8 cellular contexts compared by ENCODE assay signal in genomic region chr11:62770778-62771143, GRCh38. TPM values are rescaled to one million over a fixed set of nuclear protein-coding genes. Genes with fewer than 3 reads are reported as not detected.
DNase-seq lines count a peak whose midpoint lies in the region; ATAC-seq and TF ChIP-seq lines count a peak whose summit lies in the region.

No MANE protein-coding gene starts in this region.

- peak overlapping the region; percentile 70 for H2BK5ac ChIP-seq in mesendoderm (ENCODE audit: low read length)

- WGBS in mesendoderm (ENCODE audit: extremely low coverage, insufficient coverage, low lambda C conversion rate) = no CpG with 5 or more reads among the region's 18 CpGs

- CTCF ChIA-PET in BJ (lab: Yijun Ruan, JAX) = interaction anchor here (0.6 to 12.0 kb wide), 4 partner anchors 16 to 376 kb away, joined by 3 to 122 read pairs (median 3); partner anchors contain the start of gene TMEM179B

- TF ChIP-seq CTCF in BJ (IDR thresholded peaks at IDR 0.05; ENCODE audit: insufficient read depth, low read depth, low read length) (no peak), type B pancreatic cell (conservative IDR thresholded peaks at IDR 0.05) (no peak)

- H3K27me3 ChIP-seq in BJ (ENCODE audit: control insufficient read depth, insufficient read depth, low read length) (no peaks in the 10 kb centered on the region), mesendoderm (ENCODE audit: insufficient read depth, low read length, poor library complexity) (no peaks in the 10 kb centered on the region)

- H3K4ac ChIP-seq in mesendoderm (ENCODE audit: low read depth, low read length) = no peak overlapping the region

- peak overlapping the region; percentile 30 for H2AK5ac ChIP-seq in mesendoderm (ENCODE audit: low read length)

- peak overlapping the region; percentile 77 for H4K5ac ChIP-seq in mesendoderm (ENCODE audit: low read length)

- peaks cover 8% of the 10 kb centered on the region for H3K36me3 Mint-ChIP-seq in type B pancreatic cell

- peaks cover 17% of the 10 kb centered on the region for H3K4me1 Mint-ChIP-seq in type B pancreatic cell (ENCODE audit: unreplicated experiment)

- peak overlapping the region; percentile 96 for H3K56ac ChIP-seq in mesendoderm (ENCODE audit: low read length)

- H3K27me3 Mint-ChIP-seq in type B pancreatic cell = no peaks in the 10 kb centered on the region

- H3K4me1 ChIP-seq in mesendoderm (ENCODE audit: control insufficient read depth, low read depth, low read length) = peaks cover 4% of the 10 kb centered on the region

- peaks cover 8% of the 10 kb centered on the region for H3K79me1 ChIP-seq in mesendoderm (ENCODE audit: low read length)

- peak overlapping the region; percentile 90 for H3K4me3 Mint-ChIP-seq in type B pancreatic cell

- H3K4me3 ChIP-seq in BJ (ENCODE audit: low read depth, low read length) (peak overlapping the region; percentile 69), mesendoderm (ENCODE audit: low read length) (peak overlapping the region; percentile 39)

- H3K79me2 ChIP-seq in mesendoderm (ENCODE audit: control insufficient read depth, insufficient read depth, low read length) = peaks cover 4% of the 10 kb centered on the region

- H3K27ac Mint-ChIP-seq in type B pancreatic cell = peak overlapping the region; percentile 93

- H2BK120ac ChIP-seq in mesendoderm (ENCODE audit: low read depth, low read length) = no peak overlapping the region

- DNase-seq in BJ (ENCODE audit: low read depth) (no peak), RKO (ENCODE audit: low spot score) (peak; percentile 47), dedifferentiated amniotic fluid mesenchymal stem cell (ENCODE audit: extremely low spot score) (peak; percentile 15), mesendoderm (no peak), type B pancreatic cell (ENCODE audit: extremely low spot score, unreplicated experiment) (no peak), 8988T (no peak)

- peak overlapping the region; percentile 0 for H3K18ac ChIP-seq in mesendoderm (ENCODE audit: low read length)

- peaks cover 2% of the 10 kb centered on the region for H3K36me3 ChIP-seq in BJ (ENCODE audit: control insufficient read depth, insufficient read depth, low read length)
- H3K36me3 ChIP-seq in mesendoderm (ENCODE audit: control insufficient read depth, insufficient read depth, low read length) = peaks cover 5% of the 10 kb centered on the region

- no peaks in the 10 kb centered on the region for H3K9me3 Mint-ChIP-seq in type B pancreatic cell

- ATAC-seq in GM21515 (IDR thresholded peaks at IDR 0.05; ENCODE audit: unreplicated experiment) (peak; percentile 2), HG03159 (IDR thresholded peaks at IDR 0.05; ENCODE audit: unreplicated experiment) (no peak)

- H3K4me2 ChIP-seq in mesendoderm (ENCODE audit: low read length) = peak overlapping the region; percentile 88

- H3K23ac ChIP-seq in mesendoderm (ENCODE audit: low read length) = no peak overlapping the region

- peak overlapping the region; percentile 43 for H4K8ac ChIP-seq in mesendoderm (ENCODE audit: low read depth, low read length)

- peak overlapping the region; percentile 68 for H3K27ac ChIP-seq in mesendoderm (ENCODE audit: low read depth, low read length)

- POLR2A ChIA-PET in BJ (lab: Charles Lee) = interaction anchor here (0.6 to 1.4 kb wide), 3 partner anchors 9 to 61 kb away, joined by 3 to 10 read pairs (median 9); partner anchors contain the start of genes POLR2G, STX5 and ZBTB3

- H2BK15ac ChIP-seq in mesendoderm (replicated peaks; ENCODE audit: low read depth) = no peak overlapping the region

- H3K9ac ChIP-seq in mesendoderm (ENCODE audit: low read length) = peak overlapping the region; percentile 90

RNA-seq across cellular contexts. Expression of gene TAF6L, which starts 0.4 kb away (rescaled TPM):
- polyA plus RNA-seq in BJ (2011; rRNA removed) = 9.1 and 17.0 TPM in 2 replicates
- polyA minus RNA-seq in BJ (2011; rRNA and poly(A)+ RNA removed) = 12.2 and 19.0 TPM in 2 replicates
- polyA plus RNA-seq in mesendoderm (2013, experiment 1 of 2) = 10.7 TPM
- 10.4 TPM for polyA plus RNA-seq in mesendoderm (2013, experiment 2 of 2)
- 23.8 and 37.6 TPM in 2 replicates for total RNA-seq in type B pancreatic cell (ENCODE audit: low replicate concordance)

RNA-seq across cellular contexts. Expression of gene POLR2G, which starts 9.4 kb away (rescaled TPM):
- 151 and 208 TPM in 2 replicates for polyA plus RNA-seq in BJ (2011; rRNA removed)
- 78.1 and 133 TPM in 2 replicates for polyA minus RNA-seq in BJ (2011; rRNA and poly(A)+ RNA removed)
- 132 TPM for polyA plus RNA-seq in mesendoderm (2013, experiment 1 of 2)
- 138 TPM for polyA plus RNA-seq in mesendoderm (2013, experiment 2 of 2)
- total RNA-seq in type B pancreatic cell (ENCODE audit: low replicate concordance) = 68.8 and 98.7 TPM in 2 replicates

RNA-seq across cellular contexts. Expression of gene TMEM179B, which starts 16.4 kb away (rescaled TPM):
- 76.2 and 97.1 TPM in 2 replicates for polyA plus RNA-seq in BJ (2011; rRNA removed)
- polyA minus RNA-seq in BJ (2011; rRNA and poly(A)+ RNA removed) = 50.7 and 110 TPM in 2 replicates
- 40.5 TPM for polyA plus RNA-seq in mesendoderm (2013, experiment 1 of 2)
- polyA plus RNA-seq in mesendoderm (2013, experiment 2 of 2) = 38.0 TPM
- 41.1 and 53.1 TPM in 2 replicates for total RNA-seq in type B pancreatic cell (ENCODE audit: low replicate concordance)

RNA-seq across cellular contexts. Expression of gene ZBTB3, which starts 16.8 kb away (rescaled TPM):
- 3.5 and 3.8 TPM in 2 replicates for polyA plus RNA-seq in BJ (2011; rRNA removed)
- 11.7 and 12.9 TPM in 2 replicates for polyA minus RNA-seq in BJ (2011; rRNA and poly(A)+ RNA removed)
- polyA plus RNA-seq in mesendoderm (2013, experiment 1 of 2) = 28.5 TPM
- polyA plus RNA-seq in mesendoderm (2013, experiment 2 of 2) = 28.8 TPM
- total RNA-seq in type B pancreatic cell (ENCODE audit: low replicate concordance) = 6.3 and 10.1 TPM in 2 replicates

RNA-seq across cellular contexts. Expression of gene TMEM223, which starts 21.0 kb away (rescaled TPM):
- polyA plus RNA-seq in BJ (2011; rRNA removed) = 13.6 and 15.7 TPM in 2 replicates
- 4.8 and 5.6 TPM in 2 replicates for polyA minus RNA-seq in BJ (2011; rRNA and poly(A)+ RNA removed)
- polyA plus RNA-seq in mesendoderm (2013, experiment 1 of 2) = 44.2 TPM
- 45.7 TPM for polyA plus RNA-seq in mesendoderm (2013, experiment 2 of 2)
- total RNA-seq in type B pancreatic cell (ENCODE audit: low replicate concordance) = 21.9 and 23.3 TPM in 2 replicates

Comparison
In these comparisons a context has a peak if more than half of its experiments do, and no peak if none do; other contexts are left out.
1. DNase-seq: peak in RKO (single experiment) and dedifferentiated amniotic fluid mesenchymal stem cell (single experiment); none in BJ (single experiment), mesendoderm (single experiment), type B pancreatic cell (single experiment) and 8988T (single experiment).